8 cellular contexts compared by ENCODE assay signal in genomic region chr3:143848707-143849106, GRCh38. TPM values are rescaled to one million over a fixed set of nuclear protein-coding genes. Genes with fewer than 3 reads are reported as not detected.
DNase-seq lines count a peak whose midpoint lies in the region; ATAC-seq, FAIRE-seq and TF ChIP-seq lines count a peak whose summit lies in the region.
"Had no signal": no experiment of that assay in that cellular context is flagged by ENCODE, and none has a peak within 500 bp of the region (broad histone marks: within the 10 kb centered on the region; RNA-seq: fewer than 3 reads in every experiment).

No MANE protein-coding gene starts in this region.

- peak overlapping the region; percentile 62 for H3K4me3 ChIP-seq in MM.1S (ENCODE audit: low read length)
- H3K4me3 ChIP-seq in endothelial cell of umbilical vein (replicated peaks in 1 of 3; ENCODE audit: insufficient read depth in 1 of 3, low read depth in 1 of 3, low read length in 3 of 3) = no peak overlapping the region

- no peaks in the 10 kb centered on the region for H3K9me3 Mint-ChIP-seq in stimulated activated memory B cell treated with anti-CD40 and anti-IgM and Interleukin-4, amounts not matched to agents 10 μg/mL and 1 μg/mL and 100 μg/mL, for 72 hours

- H3K4me2 ChIP-seq in MM.1S (ENCODE audit: low read depth, low read length) (peak overlapping the region; percentile 77), endothelial cell of umbilical vein (ENCODE audit: insufficient read depth, low read length) (peak overlapping the region; percentile 91)

- intact Hi-C loops in endothelial cell of umbilical vein (cut with micrococcal nuclease) = loop anchor here (2.0 kb wide), 1 partner anchor 18 kb away; no protein-coding TSS in a partner anchor

- H3K27me3 Mint-ChIP-seq in stimulated activated memory B cell treated with anti-CD40 and anti-IgM and Interleukin-4, amounts not matched to agents 10 μg/mL and 1 μg/mL and 100 μg/mL, for 72 hours = no peaks in the 10 kb centered on the region

- no peak for TF ChIP-seq CTCF in MM.1S (IDR thresholded peaks at IDR 0.05; ENCODE audit: low read length)
- no peak for TF ChIP-seq CTCF in endothelial cell of umbilical vein (IDR thresholded peaks at IDR 0.05; ENCODE audit: extremely low read depth in 1 of 2, insufficient read depth in 1 of 2, low read depth in 1 of 2, low read length in 2 of 2)

- peaks cover 34% of the 10 kb centered on the region for H3K79me2 ChIP-seq in MM.1S (ENCODE audit: low read length)
- H3K79me2 ChIP-seq in endothelial cell of umbilical vein (ENCODE audit: control insufficient read depth, insufficient read depth, low read length) = no peaks in the 10 kb centered on the region

- no peaks in the 10 kb centered on the region for H3K9me2 ChIP-seq in MM.1S (replicated peaks; ENCODE audit: insufficient read depth, low read length)

- ATAC-seq in GM19397 (IDR thresholded peaks at IDR 0.05; ENCODE audit: unreplicated experiment) = peak; percentile 8
- no peak for ATAC-seq in stimulated activated memory B cell treated with anti-CD40 and anti-IgM and Interleukin-4, amounts not matched to agents 10 μg/mL and 1 μg/mL and 100 μg/mL, for 72 hours
- ATAC-seq in GM18861 (IDR thresholded peaks at IDR 0.05; ENCODE audit: unreplicated experiment) = no peak
- ATAC-seq in HG03469 (IDR thresholded peaks at IDR 0.05; ENCODE audit: unreplicated experiment) = no peak

- H3F3A ChIP-seq in MM.1S (ENCODE audit: insufficient read depth, low read length) = peaks cover 32% of the 10 kb centered on the region

- H2AFZ ChIP-seq in MM.1S (ENCODE audit: low read length) (0 out of 2 replicates have a peak overlapping the region, but pooled peaks have one; percentile 17), endothelial cell of umbilical vein (ENCODE audit: low read depth, low read length) (peak overlapping the region; percentile 95)

- no TSS peak for BruUV-seq in endothelial cell of umbilical vein (replicated peaks; lab: Mats Ljungman, UMichigan)

- H3K4me1 Mint-ChIP-seq in stimulated activated memory B cell treated with anti-CD40 and anti-IgM and Interleukin-4, amounts not matched to agents 10 μg/mL and 1 μg/mL and 100 μg/mL, for 72 hours = peaks cover 61% of the 10 kb centered on the region

- H3K27ac ChIP-seq in MM.1S (ENCODE audit: low read length) = peak overlapping the region; percentile 53; the same call in 1 of the 2 replicates
- no peak overlapping the region for H3K27ac ChIP-seq in endothelial cell of umbilical vein (ENCODE audit: insufficient read depth, low read depth, low read length)

- no peak for FAIRE-seq in endothelial cell of umbilical vein (lab: Jason Lieb, UNC)

- peak overlapping the region; percentile 96 for H3K27ac Mint-ChIP-seq in stimulated activated memory B cell treated with anti-CD40 and anti-IgM and Interleukin-4, amounts not matched to agents 10 μg/mL and 1 μg/mL and 100 μg/mL, for 72 hours

- dilution Hi-C loops in endothelial cell of umbilical vein (cut with MboI; ENCODE audit: extremely low pct_ligation_motif_present, low sequenced_read_pairs) = no loop called here

- H3K36me3 Mint-ChIP-seq in stimulated activated memory B cell treated with anti-CD40 and anti-IgM and Interleukin-4, amounts not matched to agents 10 μg/mL and 1 μg/mL and 100 μg/mL, for 72 hours = no peaks in the 10 kb centered on the region

- H3K9me1 ChIP-seq in endothelial cell of umbilical vein (replicated peaks; ENCODE audit: control insufficient read depth, extremely low read depth, insufficient read depth, low read length) = no peaks in the 10 kb centered on the region

- H3K9ac ChIP-seq in MM.1S (ENCODE audit: low read length) = no peak overlapping the region
- no peak overlapping the region for H3K9ac ChIP-seq in endothelial cell of umbilical vein (replicated peaks; ENCODE audit: extremely low read depth, insufficient read depth, low read length)

- H3K9me3 ChIP-seq in MM.1S (replicated peaks; ENCODE audit: insufficient read depth, low read length) (no peaks in the 10 kb centered on the region), endothelial cell of umbilical vein (replicated peaks; ENCODE audit: control insufficient read depth, insufficient read depth, low read length) (no peaks in the 10 kb centered on the region)

- no peaks in the 10 kb centered on the region for H3K27me3 ChIP-seq in MM.1S (replicated peaks; ENCODE audit: insufficient read depth, low read length)
- H3K27me3 ChIP-seq in endothelial cell of umbilical vein (ENCODE audit: control insufficient read depth in 2 of 2, insufficient read depth in 2 of 2, low read length in 2 of 2) = no peaks in the 10 kb centered on the region

- H3K4me1 ChIP-seq in MM.1S (ENCODE audit: low read length) (peaks cover 50% of the 10 kb centered on the region), endothelial cell of umbilical vein (ENCODE audit: control insufficient read depth, extremely low read depth, insufficient read depth, low read length) (peaks cover 15% of the 10 kb centered on the region)

- DNase-seq in MM.1S = no peak
- DNase-seq in endothelial cell of umbilical vein (ENCODE audit: low read depth, low spot score) = no peak
- no peak for DNase-seq in NCI-H526 treated with DMSO at 0.1 percent for 48 hours (lab: John Stamatoyannopoulos, UW)
- DNase-seq: NCI-H1048 had no signal

- CTCF ChIA-PET in endothelial cell of umbilical vein (lab: Charles Lee) = interaction anchor here (1.0 to 1.5 kb wide), 4 partner anchors 10 to 73 kb away, joined by 3 read pairs; no protein-coding TSS in a partner anchor

- H4K20me1 ChIP-seq in MM.1S (ENCODE audit: insufficient read depth, low read length) (no peaks in the 10 kb centered on the region), endothelial cell of umbilical vein (replicated peaks; ENCODE audit: control insufficient read depth, extremely low read depth, insufficient read depth, low read length) (no peaks in the 10 kb centered on the region)

- POLR2A ChIA-PET in endothelial cell of umbilical vein (lab: Charles Lee) = interaction anchor here (1.5 kb wide), 1 partner anchor 123 kb away, joined by 4 read pairs; the partner anchor contains the start of gene DIPK2A

- H3K36me3 ChIP-seq in MM.1S (replicated peaks; ENCODE audit: insufficient read depth, low read length) (no peaks in the 10 kb centered on the region), endothelial cell of umbilical vein (ENCODE audit: control insufficient read depth in 2 of 2, extremely low read depth in 1 of 2, insufficient read depth in 2 of 2, low read length in 2 of 2) (no peaks in the 10 kb centered on the region)

- TF ChIP-seq POLR2A in endothelial cell of umbilical vein (IDR thresholded peaks at IDR 0.05; ENCODE audit: low read depth, low read length) = no peak

- peak overlapping the region; percentile 98 for H3K4me3 Mint-ChIP-seq in stimulated activated memory B cell treated with anti-CD40 and anti-IgM and Interleukin-4, amounts not matched to agents 10 μg/mL and 1 μg/mL and 100 μg/mL, for 72 hours

TF ChIP-seq in endothelial cell of umbilical vein, 7 proteins besides CTCF, POLR2A, EP300 and RAD21:
- no peak for TF ChIP-seq FOS (IDR thresholded peaks at IDR 0.05; ENCODE audit: borderline replicate concordance, insufficient read depth, low read length)
- TF ChIP-seq EZH2 (IDR thresholded peaks at IDR 0.05; ENCODE audit: borderline replicate concordance, low read depth, low read length, severe bottlenecking) = no peak
- no peak for TF ChIP-seq MYC (IDR thresholded peaks at IDR 0.05; ENCODE audit: low read depth, low read length)
- TF ChIP-seq GATA2 (IDR thresholded peaks at IDR 0.05; ENCODE audit: insufficient read depth, insufficient read length, low read depth, low read length) = no peak
- TF ChIP-seq MAX (IDR thresholded peaks at IDR 0.05; ENCODE audit: insufficient read depth, insufficient read length) = no peak
- TF ChIP-seq POLR2AphosphoS5 (IDR thresholded peaks at IDR 0.05; ENCODE audit: insufficient read depth, low read depth, low read length) = no peak
- no peak for TF ChIP-seq JUN (IDR thresholded peaks at IDR 0.05; ENCODE audit: borderline replicate concordance, insufficient read depth, insufficient read length, low read depth)

RNA-seq across cellular contexts. Expression of gene SLC9A9, which starts 0.4 kb away (rescaled TPM):
- total RNA-seq in endothelial cell of umbilical vein = 1.3 and 1.5 TPM in 2 replicates
- 1.8 TPM in 2 replicates for polyA plus RNA-seq in endothelial cell of umbilical vein
- polyA plus RNA-seq in endothelial cell of umbilical vein (2011; cell fraction: cytosol; rRNA removed) = 1.2 and 1.5 TPM in 2 replicates
- 2.1 and 2.3 TPM in 2 replicates for polyA plus RNA-seq in endothelial cell of umbilical vein (2011; cell fraction: nucleus; rRNA removed)
- polyA plus RNA-seq in endothelial cell of umbilical vein (2012) = 0.16 and 0.59 TPM in 2 replicates
- 5.3 and 15.1 TPM in 2 replicates for polyA minus RNA-seq in endothelial cell of umbilical vein
- polyA minus RNA-seq in endothelial cell of umbilical vein (2011; cell fraction: cytosol; rRNA and poly(A)+ RNA removed) = not detected
- 13.7 and 19.2 TPM in 2 replicates for polyA minus RNA-seq in endothelial cell of umbilical vein (2011; cell fraction: nucleus; rRNA and poly(A)+ RNA removed)
